Comparison of ENCODE assay signal across 8 cellular contexts in genomic region chr11:78419327-78419726, GRCh38. TPM values are rescaled to one million over a fixed set of nuclear protein-coding genes. Genes with fewer than 3 reads are reported as not detected.
A peak's percentile ranks its signal among the peaks of the same experiment; 100 is the strongest.
DNase-seq lines count a peak whose midpoint lies in the region; ATAC-seq and TF ChIP-seq lines count a peak whose summit lies in the region.

No MANE protein-coding gene starts in this region.

- peaks cover 35% of the 10 kb centered on the region for H3K4me1 Mint-ChIP-seq in neural crest cell

- H3K4me3 Mint-ChIP-seq in neural crest cell: peak overlapping the region; percentile 95

- TF ChIP-seq CTCF in neural crest cell (conservative IDR thresholded peaks at IDR 0.05): no peak

- H3K36me3 Mint-ChIP-seq in neural crest cell (ENCODE audit: low read depth): no peaks in the 10 kb centered on the region

- H3K9me3 Mint-ChIP-seq in neural crest cell: no peaks in the 10 kb centered on the region

- peaks cover 23% of the 10 kb centered on the region for H3K27me3 Mint-ChIP-seq in neural crest cell (ENCODE audit: low read depth)

- peak; percentile 87 for DNase-seq in CD1c-positive myeloid dendritic cell (ENCODE audit: extremely low spot score)
- peak; percentile 22 for DNase-seq in NCI-H446 treated with DMSO at 0.1 percent for 48 hours (lab: John Stamatoyannopoulos, UW)
- DNase-seq in epithelial cell of prostate (ENCODE audit: low read depth, low spot score): peak; percentile 37
- DNase-seq in neural crest cell (ENCODE audit: low read depth, low spot score): no peak
- no peak for DNase-seq in Kasumi-1 (lab: John Stamatoyannopoulos, UW)
- no peak for DNase-seq in NCI-H146 (lab: John Stamatoyannopoulos, UW)

- no peak overlapping the region for H3K27ac Mint-ChIP-seq in neural crest cell (ENCODE audit: unreplicated experiment)

- ATAC-seq in HG03571 (IDR thresholded peaks at IDR 0.05; ENCODE audit: unreplicated experiment) (no peak), HG03565 (IDR thresholded peaks at IDR 0.05; ENCODE audit: unreplicated experiment) (no peak)

- H3K27ac ChIP-seq in epithelial cell of prostate: no peak overlapping the region

RNA-seq across cellular contexts. Expression of gene GAB2, which starts 1.7 kb away (rescaled TPM):
- 23.4 and 27.9 TPM in 2 replicates for total RNA-seq in neural crest cell

Comparison
In these comparisons a context has a peak if more than half of its experiments do, and no peak if none do; other contexts are left out.
1. DNase-seq: peak in CD1c-positive myeloid dendritic cell (single experiment), NCI-H446 treated with DMSO at 0.1 percent for 48 hours (single experiment) and epithelial cell of prostate (single experiment); none in neural crest cell (single experiment), Kasumi-1 (0 of 2) and NCI-H146 (single experiment).